8 cellular contexts compared by ENCODE assay signal in genomic region chr2:233059797-233060499, GRCh38. TPM values are rescaled to one million over a fixed set of nuclear protein-coding genes. Genes with fewer than 3 reads are reported as not detected.
DNase-seq lines count a peak whose midpoint lies in the region; ATAC-seq, FAIRE-seq and TF ChIP-seq lines count a peak whose summit lies in the region.

INPP5D (plus strand) TSS chr2:233060342; CDS start chr2:233060479, 137 bp downstream.

- ATAC-seq in HG02678 (IDR thresholded peaks at IDR 0.05; ENCODE audit: unreplicated experiment) (peak; percentile 42), left lobe of liver (peak; percentile 53)

- peak; percentile 77 for DNase-seq in GM12892 (ENCODE audit: insufficient read length)
- peak; percentile 92 for DNase-seq in OCI-M1 (lab: John Stamatoyannopoulos, UW)
- DNase-seq in activated effector memory CD4-positive, alpha-beta T cell treated with anti-CD3 and anti-CD28 coated beads, Interleukin-2, amount 50 U/mL, for 16 hours, result peak; percentile 90
- peak; percentile 58 for DNase-seq in left lobe of liver (ENCODE audit: low spot score)
- peak; percentile 49 to 55 for DNase-seq in stimulated activated CD8-positive, alpha-beta memory T cell treated with anti-CD3 and anti-CD28 coated beads, Interleukin-2, amount 100 ng/mL, for 1 hour (ENCODE audit: low read depth in 2 of 2)
- no peak for DNase-seq in occipital lobe (lab: John Stamatoyannopoulos, UW)
- DNase-seq in frontal cortex (ENCODE audit: low spot score in 2 of 2), result no peak

- peak; percentile 91 for FAIRE-seq in GM12892 (lab: Jason Lieb, UNC)
- no peak for FAIRE-seq in frontal cortex (lab: Jason Lieb, UNC)

- peak; percentile 95 for TF ChIP-seq POLR2A in GM12892 (IDR thresholded peaks at IDR 0.05; ENCODE audit: low read depth, low read length)

RNA-seq across cellular contexts. Expression of gene INPP5D, which starts in this region (rescaled TPM):
- polyA plus RNA-seq in GM12892 (2012; ENCODE audit: missing spikeins), result 81.6 TPM
- 5.0 TPM for total RNA-seq in left lobe of liver
- 2.5 TPM for total RNA-seq in occipital lobe
- total RNA-seq in frontal cortex, result 1.6 TPM

Comparison
In these comparisons a context has a peak if more than half of its experiments do, and no peak if none do; other contexts are left out.
1. DNase-seq: peak in GM12892 (single experiment), OCI-M1 (single experiment), activated effector memory CD4-positive, alpha-beta T cell treated with anti-CD3 and anti-CD28 coated beads, Interleukin-2, amount 50 U/mL, for 16 hours (single experiment), left lobe of liver (single experiment) and stimulated activated CD8-positive, alpha-beta memory T cell treated with anti-CD3 and anti-CD28 coated beads, Interleukin-2, amount 100 ng/mL, for 1 hour (2 of 2); none in occipital lobe (single experiment) and frontal cortex (0 of 2).